ENCODE assay signal across 15 cellular contexts in genomic region chr15:90863987-90864386, GRCh38. TPM values are rescaled to one million over a fixed set of nuclear protein-coding genes. Genes with fewer than 3 reads are reported as not detected.
A peak's percentile ranks its signal among the peaks of the same experiment; 100 is the strongest.
DNase-seq lines count a peak whose midpoint lies in the region; ATAC-seq and TF ChIP-seq lines count a peak whose summit lies in the region.
"Had no signal": no experiment of that assay in that cellular context is flagged by ENCODE, and none has a peak within 500 bp of the region (broad histone marks: within the 10 kb centered on the region; RNA-seq: fewer than 3 reads in every experiment).

No MANE protein-coding gene starts in this region.

- H3K27ac ChIP-seq in thyroid gland, result peak overlapping the region in 2 of 3 donors; percentile 27 to 52
- no peak overlapping the region for H3K27ac ChIP-seq in osteoblast (ENCODE audit: low read depth, low read length)

- H3K27me3 ChIP-seq in thyroid gland (no peaks in the 10 kb centered on the region), osteoblast (ENCODE audit: insufficient read depth, low read length) (no peaks in the 10 kb centered on the region)
- H3K27me3 ChIP-seq: breast epithelium, pancreas had no signal

- peaks cover 50% of the 10 kb centered on the region for H3K4me1 Mint-ChIP-seq in activated naive CD8-positive, alpha-beta T cell treated with anti-CD3 and anti-CD28 coated beads, Interleukin-2, amount 50 U/mL, for 24 hours
- H3K4me1 Mint-ChIP-seq in activated naive CD8-positive, alpha-beta T cell treated with anti-CD3 and anti-CD28 coated beads for 36 hours, result peaks cover 28% of the 10 kb centered on the region
- peaks cover 29% of the 10 kb centered on the region for H3K4me1 Mint-ChIP-seq in T-helper 17 cell

- no peak overlapping the region for H2AFZ ChIP-seq in osteoblast (ENCODE audit: low read length)

- H3K4me1 ChIP-seq in thyroid gland (peaks cover 32 to 48% of the 10 kb centered on the region in 2 donors), osteoblast (ENCODE audit: insufficient read depth, low read length) (peaks cover 13% of the 10 kb centered on the region)
- H3K4me1 ChIP-seq: breast epithelium had no signal

- H3K9me3 Mint-ChIP-seq in activated naive CD8-positive, alpha-beta T cell treated with anti-CD3 and anti-CD28 coated beads, Interleukin-2, amount 50 U/mL, for 24 hours, result no peaks in the 10 kb centered on the region
- H3K9me3 Mint-ChIP-seq in activated naive CD8-positive, alpha-beta T cell treated with anti-CD3 and anti-CD28 coated beads for 36 hours, result no peaks in the 10 kb centered on the region
- H3K9me3 Mint-ChIP-seq: IgD-negative memory B cell, T-cell had no signal

- DNase-seq in activated naive CD8-positive, alpha-beta T cell treated with anti-CD3 and anti-CD28 coated beads, Interleukin-2, amount 50 U/mL, for 24 hours, result no peak
- DNase-seq in activated naive CD8-positive, alpha-beta T cell treated with anti-CD3 and anti-CD28 coated beads for 36 hours, result no peak
- DNase-seq in T-helper 17 cell (no peak), thyroid gland (no peak), osteoblast (ENCODE audit: insufficient read length, low spot score, missing footprints) (no peak)
- DNase-seq: activated naive CD4-positive, alpha-beta T cell treated with anti-CD3 and anti-CD28 coated beads, Interleukin-2, amount 50 U/mL, for 16 hours; HCEC 1CT; left cardiac atrium; small intestine; T-cell had no signal

- ATAC-seq in activated naive CD8-positive, alpha-beta T cell treated with anti-CD3 and anti-CD28 coated beads, Interleukin-2, amount 50 U/mL, for 24 hours, result peak; percentile 85
- ATAC-seq in T-helper 17 cell (no peak), esophagus mucosa (peak; percentile 1), HG02938 (IDR thresholded peaks at IDR 0.05; ENCODE audit: unreplicated experiment) (no peak)
- ATAC-seq: T-cell had no signal

- no peaks in the 10 kb centered on the region for H3K36me3 Mint-ChIP-seq in activated naive CD8-positive, alpha-beta T cell treated with anti-CD3 and anti-CD28 coated beads, Interleukin-2, amount 50 U/mL, for 24 hours (ENCODE audit: low read depth)
- H3K36me3 Mint-ChIP-seq in activated naive CD8-positive, alpha-beta T cell treated with anti-CD3 and anti-CD28 coated beads for 36 hours, result no peaks in the 10 kb centered on the region
- H3K36me3 Mint-ChIP-seq in T-helper 17 cell (ENCODE audit: low read depth), result no peaks in the 10 kb centered on the region
- H3K36me3 Mint-ChIP-seq: T-cell had no signal

- H3K36me3 ChIP-seq in thyroid gland (no peaks in the 10 kb centered on the region), osteoblast (ENCODE audit: insufficient read depth, low read length) (no peaks in the 10 kb centered on the region)
- H3K36me3 ChIP-seq: breast epithelium, pancreas had no signal

- no peaks in the 10 kb centered on the region for H4K20me1 ChIP-seq in osteoblast (ENCODE audit: insufficient read depth, low read length)

- no peak overlapping the region for H3K27ac Mint-ChIP-seq in activated naive CD8-positive, alpha-beta T cell treated with anti-CD3 and anti-CD28 coated beads, Interleukin-2, amount 50 U/mL, for 24 hours
- H3K27ac Mint-ChIP-seq in activated naive CD8-positive, alpha-beta T cell treated with anti-CD3 and anti-CD28 coated beads for 36 hours, result no peak overlapping the region
- H3K27ac Mint-ChIP-seq in T-helper 17 cell, result peak overlapping the region; percentile 66

- no peak overlapping the region for H3K4me3 Mint-ChIP-seq in activated naive CD8-positive, alpha-beta T cell treated with anti-CD3 and anti-CD28 coated beads, Interleukin-2, amount 50 U/mL, for 24 hours
- no peak overlapping the region for H3K4me3 Mint-ChIP-seq in activated naive CD8-positive, alpha-beta T cell treated with anti-CD3 and anti-CD28 coated beads for 36 hours
- H3K4me3 Mint-ChIP-seq in T-helper 17 cell, result no peak overlapping the region
- H3K4me3 Mint-ChIP-seq: IgD-negative memory B cell, T-cell had no signal

- no peaks in the 10 kb centered on the region for H3K27me3 Mint-ChIP-seq in activated naive CD8-positive, alpha-beta T cell treated with anti-CD3 and anti-CD28 coated beads, Interleukin-2, amount 50 U/mL, for 24 hours
- no peaks in the 10 kb centered on the region for H3K27me3 Mint-ChIP-seq in activated naive CD8-positive, alpha-beta T cell treated with anti-CD3 and anti-CD28 coated beads for 36 hours
- no peaks in the 10 kb centered on the region for H3K27me3 Mint-ChIP-seq in T-helper 17 cell
- H3K27me3 Mint-ChIP-seq: IgD-negative memory B cell, T-cell had no signal

- no peaks in the 10 kb centered on the region for H3K79me2 ChIP-seq in osteoblast (ENCODE audit: insufficient read depth, low read length)

- 84 to 86% methylated on average over 4 of the region's 4 CpGs for WGBS in thyroid gland, 2 donors

- intact Hi-C loops in thyroid gland (cut with DNase I), result no loop called here

- H3K4me2 ChIP-seq in osteoblast (ENCODE audit: insufficient read depth, low read length), result no peak overlapping the region

- no peak overlapping the region for H3K4me3 ChIP-seq in thyroid gland (replicated peaks in 1 of 3)
- no peak overlapping the region for H3K4me3 ChIP-seq in osteoblast (ENCODE audit: insufficient read depth, low read length)
- H3K4me3 ChIP-seq: breast epithelium, pancreas had no signal

- TF ChIP-seq CTCF in thyroid gland (IDR thresholded peaks at IDR 0.05), result no peak
- TF ChIP-seq CTCF in osteoblast (IDR thresholded peaks at IDR 0.05; ENCODE audit: extremely low read depth, low read depth, low read length), result no peak

- H3K9me3 ChIP-seq in T-helper 17 cell (ENCODE audit: control insufficient read depth, low read length, poor library complexity, severe bottlenecking), result no peaks in the 10 kb centered on the region
- no peaks in the 10 kb centered on the region for H3K9me3 ChIP-seq in thyroid gland
- no peaks in the 10 kb centered on the region for H3K9me3 ChIP-seq in osteoblast (ENCODE audit: low read depth, low read length)
- H3K9me3 ChIP-seq: breast epithelium, pancreas had no signal

- TF ChIP-seq POLR2A in thyroid gland (IDR thresholded peaks at IDR 0.05), result no peak

RNA-seq across cellular contexts. Expression of gene FURIN, which starts 4.4 kb away (rescaled TPM):
- total RNA-seq in activated naive CD8-positive, alpha-beta T cell treated with anti-CD3 and anti-CD28 coated beads for 36 hours, result 10 to 100 TPM; 76.9 to 83.7 TPM
- total RNA-seq in T-helper 17 cell (100 to 1,000 TPM; 133 to 260 TPM), esophagus mucosa (30.6 TPM), thyroid gland (100 to 1,000 TPM in 2 of 4 donors, 10 to 100 TPM in 2; 88.6 to 128 (median 102) TPM), osteoblast (39.1 and 42.7 TPM in 2 replicates)

RNA-seq across cellular contexts. Expression of gene FES, which starts 20.3 kb away (rescaled TPM):
- 1 to 10 TPM; 2.1 to 2.5 TPM for total RNA-seq in activated naive CD8-positive, alpha-beta T cell treated with anti-CD3 and anti-CD28 coated beads for 36 hours
- total RNA-seq in T-helper 17 cell (10 to 100 TPM in 1 of 2 donors, 1 to 10 TPM in 1; 6.0 to 12.7 TPM), esophagus mucosa (3.8 TPM), thyroid gland (10 to 100 TPM; 34.1 to 44.5 (median 36.0) TPM), osteoblast (19.2 and 20.3 TPM in 2 replicates)

RNA-seq across cellular contexts. Expression of gene MAN2A2, which starts 39.1 kb away (rescaled TPM):
- total RNA-seq in activated naive CD8-positive, alpha-beta T cell treated with anti-CD3 and anti-CD28 coated beads for 36 hours, result 10 to 100 TPM; 69.1 to 74.1 TPM
- 100 to 1,000 TPM; 159 to 186 TPM for total RNA-seq in T-helper 17 cell
- 15.3 TPM for total RNA-seq in esophagus mucosa
- total RNA-seq in thyroid gland, result 100 to 1,000 TPM in 1 of 4 donors, 10 to 100 TPM in 3; 30.1 to 129 (median 58.9) TPM
- 15.2 and 20.0 TPM in 2 replicates for total RNA-seq in osteoblast

Comparison
In these comparisons a context has a peak if more than half of its experiments do, and no peak if none do; other contexts are left out.
1. ATAC-seq: peak in activated naive CD8-positive, alpha-beta T cell treated with anti-CD3 and anti-CD28 coated beads, Interleukin-2, amount 50 U/mL, for 24 hours (single experiment) and esophagus mucosa (single experiment); none in T-helper 17 cell (single experiment) and HG02938 (single experiment).